In the genomic region with DNA sequence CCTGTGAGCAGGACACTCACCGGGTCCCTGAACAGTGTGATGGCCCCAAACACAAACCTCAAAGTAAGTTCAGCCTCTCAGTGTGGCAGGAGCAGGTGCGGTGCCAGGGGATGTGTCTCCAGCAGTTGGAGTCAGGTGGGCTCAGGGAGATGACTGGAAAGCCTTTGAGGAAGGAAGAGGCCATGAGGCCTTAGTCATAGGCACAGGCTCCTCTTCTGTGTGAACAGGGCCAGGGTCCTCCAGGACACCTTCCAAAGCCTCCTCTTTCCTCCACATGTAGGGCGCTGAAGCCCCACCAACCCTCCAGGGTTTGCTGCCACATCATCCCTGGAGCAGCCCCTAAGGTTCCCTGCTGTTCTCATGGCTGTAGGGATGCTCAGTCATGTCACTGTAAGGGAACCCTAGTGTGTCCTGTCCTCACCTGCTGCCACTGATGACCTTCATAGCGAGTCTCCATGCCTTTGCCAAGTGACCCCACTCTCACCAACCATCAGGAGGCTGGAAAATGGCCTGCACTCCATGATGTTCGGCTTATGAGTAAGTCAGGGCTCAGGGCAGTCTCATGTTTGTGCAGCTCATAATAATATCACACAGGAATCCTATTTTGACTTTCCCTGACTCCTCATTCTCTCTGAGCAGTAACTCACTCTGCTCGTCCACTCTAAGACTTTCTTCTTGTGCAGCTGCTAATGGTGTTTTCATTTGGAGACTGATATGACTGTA, we compare ENCODE assay signal across 16 cellular contexts.
"Had no signal": no experiment of that assay in that cellular context is flagged by ENCODE, and none has a peak within 500 bp of the region (broad histone marks: within the 10 kb centered on the region; RNA-seq: fewer than 3 reads in every experiment).

No MANE protein-coding gene starts in this region.

- H3K36me3 ChIP-seq: brain microvascular endothelial cell, neural progenitor cell, pancreas, tibial artery had no signal

- H3K4me1 ChIP-seq: neural progenitor cell, pancreas, tibial artery had no signal

- FAIRE-seq: endometrium, keratinocyte, pancreas had no signal

- H3K4me3 ChIP-seq: dorsolateral prefrontal cortex, neural progenitor cell, pancreas, tibial artery had no signal

- DNase-seq: activated CD4-positive, alpha-beta T cell treated with anti-CD3 and anti-CD28 coated beads, Interleukin-2, amount 10 ng/mL, durations not matched to agents 7 days and 5 days; activated CD4-positive, CD25-positive, alpha-beta regulatory T cell; activated CD8-positive, alpha-beta memory T cell treated with anti-CD3 and anti-CD28 coated beads for 24 hours; brain microvascular endothelial cell; midbrain; retina; stimulated activated CD4-positive, alpha-beta T cell treated with anti-CD3 and anti-CD28 coated beads, Interleukin-15, amount 100 ng/mL, for 24 hours; stimulated activated CD4-positive, alpha-beta T cell treated with anti-CD3 and anti-CD28 coated beads, Interleukin-4, amount 100 ng/mL, for 24 hours had no signal

- ATAC-seq: activated naive CD4-positive, alpha-beta T cell treated with anti-CD3 and anti-CD28 coated beads, Interleukin-2, amount 50 U/mL, for 72 hours; esophagus mucosa; pancreas had no signal

- H3K27me3 ChIP-seq: brain microvascular endothelial cell, neural progenitor cell had no signal

- H3K4me2 ChIP-seq: neural progenitor cell had no signal

- H3K27ac ChIP-seq: brain microvascular endothelial cell, dorsolateral prefrontal cortex, neural progenitor cell, pancreas, tibial artery had no signal

- H3K9ac ChIP-seq: neural progenitor cell had no signal

- H2AFZ ChIP-seq: neural progenitor cell had no signal
